8 cellular contexts compared by ENCODE assay signal in the genomic region with DNA sequence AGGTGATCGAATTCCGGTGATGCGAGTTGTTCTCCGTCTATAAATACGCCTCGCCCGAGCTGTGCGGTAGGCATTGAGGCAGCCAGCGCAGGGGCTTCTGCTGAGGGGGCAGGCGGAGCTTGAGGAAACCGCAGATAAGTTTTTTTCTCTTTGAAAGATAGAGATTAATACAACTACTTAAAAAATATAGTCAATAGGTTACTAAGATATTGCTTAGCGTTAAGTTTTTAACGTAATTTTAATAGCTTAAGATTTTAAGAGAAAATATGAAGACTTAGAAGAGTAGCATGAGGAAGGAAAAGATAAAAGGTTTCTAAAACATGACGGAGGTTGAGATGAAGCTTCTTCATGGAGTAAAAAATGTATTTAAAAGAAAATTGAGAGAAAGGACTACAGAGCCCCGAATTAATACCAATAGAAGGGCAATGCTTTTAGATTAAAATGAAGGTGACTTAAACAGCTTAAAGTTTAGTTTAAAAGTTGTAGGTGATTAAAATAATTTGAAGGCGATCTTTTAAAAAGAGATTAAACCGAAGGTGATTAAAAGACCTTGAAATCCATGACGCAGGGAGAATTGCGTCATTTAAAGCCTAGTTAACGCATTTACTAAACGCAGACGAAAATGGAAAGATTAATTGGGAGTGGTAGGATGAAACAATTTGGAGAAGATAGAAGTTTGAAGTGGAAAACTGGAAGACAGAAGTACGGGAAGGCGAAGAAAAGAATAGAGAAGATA. TPM values are rescaled to one million over a fixed set of nuclear protein-coding genes. Genes with fewer than 3 reads are reported as not detected.
DNase-seq lines count a peak whose midpoint lies in the region; ATAC-seq lines count a peak whose summit lies in the region.

Gene MALAT1, plus strand, starts transcription at position 69 of the 736 bp plus-strand sequence.

- ATAC-seq in HG03196 (IDR thresholded peaks at IDR 0.05; ENCODE audit: unreplicated experiment) (peak; percentile 41), left lobe of liver (peak; percentile 39)

- H3K27ac ChIP-seq in cingulate gyrus (ENCODE audit: low read depth, low read length), result peak within 1 kb of the TSS; percentile 100

- DNase-seq in DMS53 (lab: John Stamatoyannopoulos, UW), result peak; percentile 98
- peak; percentile 78 to 88 for DNase-seq in NCI-H524 (lab: John Stamatoyannopoulos, UW)
- DNase-seq in activated CD4-positive, alpha-beta T cell treated with anti-CD3 and anti-CD28 coated beads for 4 hours, result peak; percentile 95 to 96
- peak; percentile 94 for DNase-seq in left lobe of liver (ENCODE audit: low spot score)
- peak; percentile 93 for DNase-seq in stimulated activated CD4-positive, alpha-beta T cell treated with anti-CD3 and anti-CD28 coated beads, Interleukin-1b, Interleukin-23, amount 100 ng/mL, for 48 hours
- no peak for DNase-seq in HPDE6-E6E7 (ENCODE audit: extremely low spot score)

RNA-seq across cellular contexts. Expression of gene MALAT1, which starts in this region (rescaled TPM):
- 2,761 TPM for total RNA-seq in left lobe of liver
